Comparison of ENCODE assay signal across 16 cellular contexts in the genomic region with DNA sequence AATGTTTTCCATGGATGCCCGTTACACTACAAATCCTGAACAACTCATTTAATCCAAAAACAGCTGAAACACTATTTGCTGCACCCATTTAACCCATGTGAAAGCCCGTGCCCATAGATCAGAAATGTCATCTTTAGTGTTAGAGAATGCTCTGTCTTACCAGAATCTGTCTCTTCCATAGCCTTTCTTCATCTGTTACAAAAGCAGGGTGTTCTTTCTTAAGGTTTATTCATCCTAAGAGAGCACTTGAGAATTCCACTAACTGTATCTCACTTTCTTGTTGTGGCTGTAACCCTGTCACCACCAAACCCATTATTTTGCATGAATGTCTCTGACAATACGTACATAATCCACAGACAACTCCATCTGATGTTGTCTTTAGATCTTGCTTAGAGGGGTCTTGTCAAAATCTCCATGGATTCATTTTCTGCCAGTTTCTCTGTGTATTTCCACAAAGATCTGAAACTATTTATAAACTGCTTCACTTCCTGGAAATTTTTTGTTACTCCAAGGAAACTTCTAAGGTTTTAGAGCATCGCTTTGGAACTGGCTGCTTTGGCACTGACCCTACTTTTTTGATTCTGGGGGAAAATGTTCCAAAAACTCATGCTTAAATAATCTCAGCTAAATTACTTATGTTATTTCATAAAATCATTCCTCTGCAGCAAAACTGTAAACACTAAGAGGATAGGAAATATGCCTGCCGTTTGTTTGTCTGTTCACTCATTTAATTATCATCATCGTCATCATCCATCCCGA.
DNase-seq lines count a peak whose midpoint lies in the region; ATAC-seq and TF ChIP-seq lines count a peak whose summit lies in the region.
"Had no signal": no experiment of that assay in that cellular context is flagged by ENCODE, and none has a peak within 500 bp of the region (broad histone marks: within the 10 kb centered on the region; RNA-seq: fewer than 3 reads in every experiment).

No MANE protein-coding gene starts in this region.

- H3K79me2 ChIP-seq in hepatocyte, result no peaks in the 10 kb centered on the region

- peak overlapping the region; percentile 23 for H3K27ac Mint-ChIP-seq in activated naive CD4-positive, alpha-beta T cell treated with anti-CD3 and anti-CD28 coated beads, Interleukin-2, amount 50 U/mL, for 24 hours
- H3K27ac Mint-ChIP-seq in activated naive CD4-positive, alpha-beta T cell treated with anti-CD3 and anti-CD28 coated beads for 36 hours, result no peak overlapping the region
- H3K27ac Mint-ChIP-seq: CD8-positive, alpha-beta memory T cell; stimulated activated effector memory CD8-positive, alpha-beta T cell treated with anti-CD3 and anti-CD28 coated beads, Interleukin-12 subunit alpha, Interleukin-12 subunit beta, amount 100 ng/mL, for 72 hours had no signal

- H2AFZ ChIP-seq in hepatocyte, result no peak overlapping the region

- no peaks in the 10 kb centered on the region for H3K36me3 Mint-ChIP-seq in activated naive CD4-positive, alpha-beta T cell treated with anti-CD3 and anti-CD28 coated beads, Interleukin-2, amount 50 U/mL, for 24 hours
- no peaks in the 10 kb centered on the region for H3K36me3 Mint-ChIP-seq in activated naive CD4-positive, alpha-beta T cell treated with anti-CD3 and anti-CD28 coated beads for 36 hours (ENCODE audit: low read depth)
- H3K36me3 Mint-ChIP-seq: CD8-positive, alpha-beta memory T cell; stimulated activated effector memory CD8-positive, alpha-beta T cell treated with anti-CD3 and anti-CD28 coated beads, Interleukin-12 subunit alpha, Interleukin-12 subunit beta, amount 100 ng/mL, for 72 hours had no signal

- intact Hi-C loops in activated naive CD4-positive, alpha-beta T cell treated with anti-CD3 and anti-CD28 coated beads for 36 hours (cut with micrococcal nuclease), result no loop called here
- intact Hi-C loops in gastrocnemius medialis (cut with DNase I; ENCODE audit: low total_unique reads), result loop anchor here (1.0 to 5.0 kb wide), 3 partner anchors 27 to 1013 kb away; partner anchors contain the start of gene IFT57
- intact Hi-C loops in vagina (cut with DNase I), result no loop called here

- no peaks in the 10 kb centered on the region for H3K36me3 ChIP-seq in hepatocyte (replicated peaks; ENCODE audit: insufficient read depth, low read depth)
- H3K36me3 ChIP-seq in gastrocnemius medialis, result no peaks in the 10 kb centered on the region
- H3K36me3 ChIP-seq in vagina, result no peaks in the 10 kb centered on the region

- in situ Hi-C loops in gastrocnemius medialis (cut with MboI; ENCODE audit: low sequenced_read_pairs in 4 of 4), result no loop called here

- DNase-seq in activated naive CD4-positive, alpha-beta T cell treated with anti-CD3 and anti-CD28 coated beads for 36 hours, result no peak
- no peak for DNase-seq in hepatocyte (ENCODE audit: low spot score)
- DNase-seq in gastrocnemius medialis, result no peak
- DNase-seq in vagina (ENCODE audit: extremely low spot score in 2 of 2), result no peak
- no peak for DNase-seq in NCI-H2196 (lab: John Stamatoyannopoulos, UW; ENCODE audit: unreplicated experiment)
- no peak for DNase-seq in activated T-cell treated with anti-CD3 and anti-CD28 coated beads for 4 hours
- DNase-seq: activated CD4-positive, CD25-positive, alpha-beta regulatory T cell; amygdala; CD8-positive, alpha-beta memory T cell; effector CD4-positive, alpha-beta T cell; GF-D8; stimulated activated CD4-positive, alpha-beta T cell treated with anti-CD3 and anti-CD28 coated beads, Interleukin-2, amount 100 ng/mL, for 24 hours had no signal

- 82% methylated on average over 7 of the region's 7 CpGs for WGBS in hepatocyte (ENCODE audit: low lambda C conversion rate, missing lambda C conversion rate)

- H3K4me3 Mint-ChIP-seq in activated naive CD4-positive, alpha-beta T cell treated with anti-CD3 and anti-CD28 coated beads, Interleukin-2, amount 50 U/mL, for 24 hours, result no peak overlapping the region
- no peak overlapping the region for H3K4me3 Mint-ChIP-seq in activated naive CD4-positive, alpha-beta T cell treated with anti-CD3 and anti-CD28 coated beads for 36 hours
- H3K4me3 Mint-ChIP-seq: CD8-positive, alpha-beta memory T cell; stimulated activated effector memory CD8-positive, alpha-beta T cell treated with anti-CD3 and anti-CD28 coated beads, Interleukin-12 subunit alpha, Interleukin-12 subunit beta, amount 100 ng/mL, for 72 hours had no signal

- no peak for ATAC-seq in gastrocnemius medialis
- ATAC-seq in GM21529 (IDR thresholded peaks at IDR 0.05; ENCODE audit: unreplicated experiment), result no peak
- ATAC-seq: HCT116; stimulated activated effector memory CD8-positive, alpha-beta T cell treated with anti-CD3 and anti-CD28 coated beads, Interleukin-12 subunit alpha, Interleukin-12 subunit beta, amount 100 ng/mL, for 72 hours had no signal

- peaks cover 5% of the 10 kb centered on the region for H3K27me3 Mint-ChIP-seq in activated naive CD4-positive, alpha-beta T cell treated with anti-CD3 and anti-CD28 coated beads, Interleukin-2, amount 50 U/mL, for 24 hours
- peaks cover 6% of the 10 kb centered on the region for H3K27me3 Mint-ChIP-seq in activated naive CD4-positive, alpha-beta T cell treated with anti-CD3 and anti-CD28 coated beads for 36 hours (ENCODE audit: low read depth)

- H3K27ac ChIP-seq in hepatocyte (peak overlapping the region; percentile 57), gastrocnemius medialis (peak overlapping the region; percentile 69 to 80 (median 75)), vagina (peak overlapping the region; percentile 51)

- TF ChIP-seq CTCF in hepatocyte (IDR thresholded peaks at IDR 0.05; ENCODE audit: poor library complexity) (no peak), gastrocnemius medialis (IDR thresholded peaks at IDR 0.05 in 4 of 5, conservative IDR thresholded peaks at IDR 0.05 in 1 of 5) (no peak), vagina (IDR thresholded peaks at IDR 0.05) (no peak)

- H3K9me3 ChIP-seq in hepatocyte (ENCODE audit: low read depth) (no peaks in the 10 kb centered on the region), gastrocnemius medialis (no peaks in the 10 kb centered on the region), vagina (no peaks in the 10 kb centered on the region)

- CTCF ChIA-PET in activated naive CD4-positive, alpha-beta T cell treated with anti-CD3 and anti-CD28 coated beads for 36 hours (lab: Charles Lee), result interaction anchor here (0.5 kb wide), 1 partner anchor 795 kb away, joined by 3 read pairs; no protein-coding TSS in a partner anchor

- no peaks in the 10 kb centered on the region for H3K9me2 ChIP-seq in hepatocyte (replicated peaks; ENCODE audit: insufficient read depth)

- H3K4me3 ChIP-seq in hepatocyte, result no peak overlapping the region
- H3K4me3 ChIP-seq in gastrocnemius medialis, result no peak overlapping the region
- H3K4me3 ChIP-seq in vagina, result no peak overlapping the region

- H4K20me1 ChIP-seq in hepatocyte (ENCODE audit: insufficient read depth, poor library complexity, severe bottlenecking), result no peaks in the 10 kb centered on the region

- H3K27me3 ChIP-seq in hepatocyte, result no peaks in the 10 kb centered on the region
- no peaks in the 10 kb centered on the region for H3K27me3 ChIP-seq in gastrocnemius medialis
- H3K27me3 ChIP-seq in vagina, result no peaks in the 10 kb centered on the region

- no peaks in the 10 kb centered on the region for H3K9me3 Mint-ChIP-seq in activated naive CD4-positive, alpha-beta T cell treated with anti-CD3 and anti-CD28 coated beads, Interleukin-2, amount 50 U/mL, for 24 hours
- no peaks in the 10 kb centered on the region for H3K9me3 Mint-ChIP-seq in activated naive CD4-positive, alpha-beta T cell treated with anti-CD3 and anti-CD28 coated beads for 36 hours
- H3K9me3 Mint-ChIP-seq: CD8-positive, alpha-beta memory T cell; stimulated activated effector memory CD8-positive, alpha-beta T cell treated with anti-CD3 and anti-CD28 coated beads, Interleukin-12 subunit alpha, Interleukin-12 subunit beta, amount 100 ng/mL, for 72 hours had no signal

- H3K4me1 Mint-ChIP-seq in activated naive CD4-positive, alpha-beta T cell treated with anti-CD3 and anti-CD28 coated beads, Interleukin-2, amount 50 U/mL, for 24 hours, result no peaks in the 10 kb centered on the region
- H3K4me1 Mint-ChIP-seq in activated naive CD4-positive, alpha-beta T cell treated with anti-CD3 and anti-CD28 coated beads for 36 hours (ENCODE audit: low read depth), result peaks cover 3% of the 10 kb centered on the region
- H3K4me1 Mint-ChIP-seq: CD8-positive, alpha-beta memory T cell had no signal

- TF ChIP-seq POLR2A in gastrocnemius medialis (IDR thresholded peaks at IDR 0.05) (no peak), vagina (IDR thresholded peaks at IDR 0.05) (no peak)

- H3K4me1 ChIP-seq in hepatocyte (ENCODE audit: insufficient read depth) (peaks cover 10% of the 10 kb centered on the region), gastrocnemius medialis (peaks cover 43 to 45% of the 10 kb centered on the region in 2 donors), vagina (peaks cover 34% of the 10 kb centered on the region)

- peak overlapping the region; percentile 0 for H3K4me2 ChIP-seq in hepatocyte
